22 cellular contexts compared by ENCODE assay signal in the genomic region with DNA sequence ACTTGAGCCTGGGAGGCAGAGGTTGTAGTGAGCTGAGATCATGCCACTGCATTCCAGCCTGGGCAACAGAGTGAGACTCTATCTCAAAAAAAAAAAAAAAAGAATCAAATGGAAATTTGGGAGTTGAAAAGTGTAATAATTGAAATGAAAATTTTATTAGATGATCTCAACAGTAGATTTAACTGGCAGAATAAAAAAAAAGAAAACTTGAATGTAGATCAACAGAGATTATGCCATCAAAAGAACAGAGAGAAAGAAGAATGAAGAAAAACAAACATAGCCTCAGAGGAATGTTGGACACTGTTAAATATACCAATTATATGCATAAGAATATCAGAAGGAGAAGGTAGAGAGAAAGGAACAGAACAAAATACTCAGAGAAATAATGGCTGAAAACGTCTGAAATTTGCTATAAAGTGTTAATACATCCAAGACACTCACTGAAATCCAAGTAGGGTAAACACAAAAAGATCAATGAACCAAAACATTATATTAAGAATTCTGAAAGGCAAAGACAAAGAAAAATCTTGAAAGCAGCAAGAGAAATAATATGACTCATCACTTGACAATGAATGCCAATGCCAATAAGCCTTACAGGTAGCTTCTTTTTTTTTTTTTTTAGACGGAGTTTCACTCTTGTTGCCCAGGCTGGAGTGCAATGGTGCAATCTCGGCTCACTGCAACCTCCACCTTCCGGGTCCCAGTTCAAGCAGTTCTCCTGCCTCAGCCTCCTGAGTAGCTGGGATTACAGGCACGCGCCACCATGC. TPM values are rescaled to one million over a fixed set of nuclear protein-coding genes. Genes with fewer than 3 reads are reported as not detected.
DNase-seq lines count a peak whose midpoint lies in the region; ATAC-seq, FAIRE-seq and TF ChIP-seq lines count a peak whose summit lies in the region.
"Had no signal": no experiment of that assay in that cellular context is flagged by ENCODE, and none has a peak within 500 bp of the region (broad histone marks: within the 10 kb centered on the region; RNA-seq: fewer than 3 reads in every experiment).

No MANE protein-coding gene starts in this region.

- TF ChIP-seq RAD21 in HepG2 (CRISPR knock-in tag; IDR thresholded peaks at IDR 0.05), result no peak

- H3K27me3 Mint-ChIP-seq in T-helper 17 cell, result peaks cover 6% of the 10 kb centered on the region

- TF ChIP-seq CTCF in HepG2 (CRISPR knock-in tag; IDR thresholded peaks at IDR 0.05) (no peak), right lobe of liver (IDR thresholded peaks at IDR 0.05) (no peak), epithelial cell of esophagus (IDR thresholded peaks at IDR 0.05; ENCODE audit: insufficient read depth, low read depth, low read length, missing control alignments) (no peak), coronary artery (IDR thresholded peaks at IDR 0.05) (no peak), WERI-Rb-1 (IDR thresholded peaks at IDR 0.05; ENCODE audit: low read depth, low read length) (no peak)

- in situ Hi-C loops in HepG2 (cut with HindIII; ENCODE audit: extremely low pct_ligation_motif_present, low pct_unique_long_range_greater_than_20kb), result no loop called here

- TF ChIP-seq POLR2A in HepG2 (IDR thresholded peaks at IDR 0.05; ENCODE audit: insufficient read depth in 1 of 2, low read depth in 2 of 2, low read length in 2 of 2) (no peak), right lobe of liver (IDR thresholded peaks at IDR 0.05) (no peak)

- intact Hi-C loops in HepG2 (cut with micrococcal nuclease; ENCODE audit: unreplicated experiment) (no loop called here), right lobe of liver (cut with DNase I) (loop anchor here in 1 of 2 donors (10.0 kb wide), 1 partner anchor 267 kb away; no protein-coding TSS in a partner anchor)

- H3K36me3 ChIP-seq in HepG2 (replicated peaks in 1 of 2; ENCODE audit: control insufficient read depth in 1 of 2, insufficient read depth in 2 of 2, low read length in 2 of 2) (no peaks in the 10 kb centered on the region), right lobe of liver (no peaks in the 10 kb centered on the region), WERI-Rb-1 (no peaks in the 10 kb centered on the region)

- no peak overlapping the region for H3K4me3 ChIP-seq in HepG2 (replicated peaks in 1 of 3; ENCODE audit: insufficient read depth in 1 of 3, low read depth in 2 of 3, low read length in 3 of 3)
- H3K4me3 ChIP-seq in right lobe of liver, result no peak overlapping the region
- no peak overlapping the region for H3K4me3 ChIP-seq in epithelial cell of esophagus (ENCODE audit: low read length)
- no peak overlapping the region for H3K4me3 ChIP-seq in coronary artery
- H3K4me3 ChIP-seq in WERI-Rb-1 (ENCODE audit: low read depth, low read length), result no peak overlapping the region

- TF ChIP-seq EP300 in HepG2 (IDR thresholded peaks at IDR 0.05; ENCODE audit: low read depth in 2 of 2, low read length in 2 of 2) (no peak), HepG2 (CRISPR knock-in tag; IDR thresholded peaks at IDR 0.05; ENCODE audit: borderline replicate concordance) (no peak)

- FAIRE-seq in HepG2 (lab: Jason Lieb, UNC), result no peak
- FAIRE-seq: A204.1, G401.6, H54 had no signal

- H3K79me2 ChIP-seq in HepG2 (ENCODE audit: insufficient read depth, low read length), result no peaks in the 10 kb centered on the region

- H3K4me1 Mint-ChIP-seq in T-helper 17 cell, result no peaks in the 10 kb centered on the region

- DNase-seq in HepG2 (ENCODE audit: low spot score) (no peak), right lobe of liver (no peak), NCI-H226 (peak; percentile 18), epithelial cell of esophagus (ENCODE audit: low read depth) (peak; percentile 75), T-helper 17 cell (no peak), coronary artery (ENCODE audit: low spot score) (no peak), WERI-Rb-1 (no peak)
- DNase-seq: COR-L47, DMS79, NCI-H1092, NCI-H2107, NCI-H446, NCI-H748 treated with DMSO at 0.1 percent for 48 hours, SHP77 had no signal

- CTCF ChIA-PET in HepG2 (lab: Yijun Ruan, JAX; ENCODE audit: low intra/inter-chr PET ratio, low total read pairs), result no interaction called here

- no peak overlapping the region for H2AFZ ChIP-seq in HepG2 (ENCODE audit: low read length)

- no peaks in the 10 kb centered on the region for H3K36me3 Mint-ChIP-seq in T-helper 17 cell (ENCODE audit: low read depth)
- H3K36me3 Mint-ChIP-seq: CD14-positive monocyte had no signal

- no peak overlapping the region for H3K4me2 ChIP-seq in HepG2 (ENCODE audit: low read depth, low read length)

- H3K4me3 Mint-ChIP-seq in T-helper 17 cell, result no peak overlapping the region
- H3K4me3 Mint-ChIP-seq: CD14-positive monocyte, IgD-negative memory B cell had no signal

- H3K27ac ChIP-seq in HepG2 (ENCODE audit: extremely low read length, insufficient read depth, low read length) (no peak overlapping the region), right lobe of liver (no peak overlapping the region), coronary artery (no peak overlapping the region), WERI-Rb-1 (no peak overlapping the region)

- 26% methylated on average over 6 of the region's 6 CpGs for WGBS in HepG2 (ENCODE audit: low lambda C conversion rate)
- 60% methylated on average over 4 of the region's 6 CpGs for WGBS in right lobe of liver (ENCODE audit: insufficient coverage, low coverage, low lambda C conversion rate, missing lambda C conversion rate)

- H3K27me3 ChIP-seq in HepG2 (ENCODE audit: control insufficient read depth in 1 of 2, insufficient read depth in 2 of 2, low read length in 2 of 2), result no peaks in the 10 kb centered on the region
- no peaks in the 10 kb centered on the region for H3K27me3 ChIP-seq in right lobe of liver
- no peaks in the 10 kb centered on the region for H3K27me3 ChIP-seq in WERI-Rb-1 (ENCODE audit: insufficient read depth, low read depth, severe bottlenecking)

- H3K4me1 ChIP-seq in HepG2 (ENCODE audit: insufficient read depth, low read length), result peaks cover 17% of the 10 kb centered on the region
- no peaks in the 10 kb centered on the region for H3K4me1 ChIP-seq in right lobe of liver

- H3K9ac ChIP-seq in HepG2 (ENCODE audit: insufficient read depth, low read depth, low read length), result no peak overlapping the region

- no peaks in the 10 kb centered on the region for H4K20me1 ChIP-seq in HepG2 (ENCODE audit: insufficient read depth, low read length)

- POLR2A ChIA-PET in HepG2 (lab: Yijun Ruan, JAX), result no interaction called here

- ATAC-seq in HepG2 (no peak), right lobe of liver (no peak), GM21360 (IDR thresholded peaks at IDR 0.05; ENCODE audit: unreplicated experiment) (no peak), T-helper 17 cell (no peak)
- ATAC-seq: Panc1, SK-N-SH treated with all-trans-retinoic acid at 6 μM for 48 hours had no signal

- H3K9me3 ChIP-seq in HepG2 (ENCODE audit: low read length) (no peaks in the 10 kb centered on the region), right lobe of liver (no peaks in the 10 kb centered on the region), T-helper 17 cell (ENCODE audit: control insufficient read depth, low read length, poor library complexity, severe bottlenecking) (no peaks in the 10 kb centered on the region), WERI-Rb-1 (ENCODE audit: severe bottlenecking) (no peaks in the 10 kb centered on the region)

- BruUV-seq in HepG2 (replicated peaks; lab: Mats Ljungman, UMichigan), result no TSS peak

- no peak overlapping the region for H3K27ac Mint-ChIP-seq in T-helper 17 cell
- H3K27ac Mint-ChIP-seq: IgD-negative memory B cell had no signal

RNA-seq across cellular contexts. Expression of a gene that starts 14.6 kb away (rescaled TPM):
- total RNA-seq in HepG2 (2016; rRNA removed; fragmentation: Illumina TruSeq; extraction: Trizol) (38.6 and 45.0 TPM in 2 replicates), right lobe of liver (10 to 100 TPM; 10.1 to 18.1 (median 13.9) TPM), T-helper 17 cell (10 to 100 TPM; 17.1 to 24.3 TPM)
- 21.1 and 22.8 TPM in 2 replicates for total RNA-seq in HepG2 (2016; cell fraction: cytosol; rRNA removed; fragmentation: Illumina TruSeq; extraction: Trizol; ENCODE audit: low read depth)
- 40.9 and 43.5 TPM in 2 replicates for total RNA-seq in HepG2 (2016; cell fraction: insoluble cytoplasmic fraction; rRNA removed; fragmentation: Illumina TruSeq; extraction: Trizol)
- 31.1 and 33.1 TPM in 2 replicates for total RNA-seq in HepG2 (2016; cell fraction: membrane; rRNA removed; fragmentation: Illumina TruSeq; extraction: Trizol)
- 35.1 and 40.6 TPM in 2 replicates for total RNA-seq in HepG2 (2016; cell fraction: nucleus; rRNA removed; fragmentation: Illumina TruSeq; extraction: Trizol)
- 43.6 and 49.3 TPM in 2 replicates for polyA plus RNA-seq in HepG2 (2011; rRNA removed)
- polyA plus RNA-seq in HepG2 (2011; cell fraction: cytosol; rRNA removed), result 48.6 and 55.2 TPM in 2 replicates
- polyA plus RNA-seq in HepG2 (2011; cell fraction: nucleus; rRNA removed), result 27.3 and 28.8 TPM in 2 replicates
- 15.1 and 17.2 TPM in 2 replicates for polyA plus RNA-seq in HepG2 (2012)
- 15.9 and 19.1 TPM in 2 replicates for polyA plus RNA-seq in HepG2 (2016; cell fraction: cytosol; fragmentation: Illumina TruSeq; extraction: Trizol; ENCODE audit: low read depth)
- 46.8 and 48.4 TPM in 2 replicates for polyA plus RNA-seq in HepG2 (2016; cell fraction: insoluble cytoplasmic fraction; fragmentation: Illumina TruSeq; extraction: Trizol; ENCODE audit: low read depth)
- polyA plus RNA-seq in HepG2 (2016; cell fraction: membrane; fragmentation: Illumina TruSeq; extraction: Trizol; ENCODE audit: low read depth), result 23.9 and 24.2 TPM in 2 replicates
- 63.6 and 69.2 TPM in 2 replicates for polyA plus RNA-seq in HepG2 (2016; cell fraction: nucleus; fragmentation: Illumina TruSeq; extraction: Trizol; ENCODE audit: insufficient read depth, low read depth)
- 60.8 and 110 TPM in 2 replicates for polyA minus RNA-seq in HepG2 (2011; rRNA and poly(A)+ RNA removed; ENCODE audit: low replicate concordance)
- polyA minus RNA-seq in HepG2 (2011; cell fraction: cytosol; rRNA and poly(A)+ RNA removed), result 12.7 and 18.2 TPM in 2 replicates
- polyA minus RNA-seq in HepG2 (2011; cell fraction: nucleus; rRNA and poly(A)+ RNA removed), result 49.6 and 56.1 TPM in 2 replicates

RNA-seq across cellular contexts. Expression of a gene that starts 50.5 kb away (rescaled TPM):
- total RNA-seq in HepG2 (2016; rRNA removed; fragmentation: Illumina TruSeq; extraction: Trizol), result 0.07 TPM in 1 of 2 replicates, not detected in the other
- total RNA-seq in HepG2 (2016; cell fraction: cytosol; rRNA removed; fragmentation: Illumina TruSeq; extraction: Trizol; ENCODE audit: low read depth), result not detected in 2 replicates
- 0.11 TPM in 1 of 2 replicates, not detected in the other for total RNA-seq in HepG2 (2016; cell fraction: insoluble cytoplasmic fraction; rRNA removed; fragmentation: Illumina TruSeq; extraction: Trizol)
- not detected in 2 replicates for total RNA-seq in HepG2 (2016; cell fraction: membrane; rRNA removed; fragmentation: Illumina TruSeq; extraction: Trizol)
- total RNA-seq in HepG2 (2016; cell fraction: nucleus; rRNA removed; fragmentation: Illumina TruSeq; extraction: Trizol), result 0.25 and 0.37 TPM in 2 replicates
- polyA plus RNA-seq in HepG2 (2011; rRNA removed), result 0.10 and 0.15 TPM in 2 replicates
- polyA plus RNA-seq in HepG2 (2011; cell fraction: cytosol; rRNA removed), result 0.05 and 0.06 TPM in 2 replicates
- polyA plus RNA-seq in HepG2 (2011; cell fraction: nucleus; rRNA removed), result 0.11 and 0.23 TPM in 2 replicates
- polyA plus RNA-seq in HepG2 (2012), result 0.08 and 0.20 TPM in 2 replicates
- not detected in 2 replicates for polyA plus RNA-seq in HepG2 (2016; cell fraction: cytosol; fragmentation: Illumina TruSeq; extraction: Trizol; ENCODE audit: low read depth)
- not detected in 2 replicates for polyA plus RNA-seq in HepG2 (2016; cell fraction: insoluble cytoplasmic fraction; fragmentation: Illumina TruSeq; extraction: Trizol; ENCODE audit: low read depth)
- polyA plus RNA-seq in HepG2 (2016; cell fraction: membrane; fragmentation: Illumina TruSeq; extraction: Trizol; ENCODE audit: low read depth), result 0.11 TPM in 1 of 2 replicates, not detected in the other
- not detected in 2 replicates for polyA plus RNA-seq in HepG2 (2016; cell fraction: nucleus; fragmentation: Illumina TruSeq; extraction: Trizol; ENCODE audit: insufficient read depth, low read depth)
- polyA minus RNA-seq in HepG2 (2011; rRNA and poly(A)+ RNA removed; ENCODE audit: low replicate concordance), result 0.08 and 0.75 TPM in 2 replicates
- not detected in 2 replicates for polyA minus RNA-seq in HepG2 (2011; cell fraction: cytosol; rRNA and poly(A)+ RNA removed)
- polyA minus RNA-seq in HepG2 (2011; cell fraction: nucleus; rRNA and poly(A)+ RNA removed), result 0.90 and 1.2 TPM in 2 replicates
- under 1 TPM in 5 of 6 experiments, not detected in 1; 0.18 to 0.39 (median 0.25) TPM for total RNA-seq in right lobe of liver
- total RNA-seq in T-helper 17 cell, result under 1 TPM; 0.21 to 0.35 TPM
- polyA plus RNA-seq: CD14-positive monocyte had no signal

RNA-seq across cellular contexts. Expression of a gene that starts 52.4 kb away (rescaled TPM):
- total RNA-seq in HepG2 (2016; rRNA removed; fragmentation: Illumina TruSeq; extraction: Trizol) (24.0 and 53.3 TPM in 2 replicates), right lobe of liver (10 to 100 TPM; 48.8 to 85.1 (median 78.9) TPM), T-helper 17 cell (10 to 100 TPM; 78.5 to 81.9 TPM)
- 52.3 and 54.3 TPM in 2 replicates for total RNA-seq in HepG2 (2016; cell fraction: cytosol; rRNA removed; fragmentation: Illumina TruSeq; extraction: Trizol; ENCODE audit: low read depth)
- 21.9 and 52.8 TPM in 2 replicates for total RNA-seq in HepG2 (2016; cell fraction: insoluble cytoplasmic fraction; rRNA removed; fragmentation: Illumina TruSeq; extraction: Trizol)
- total RNA-seq in HepG2 (2016; cell fraction: membrane; rRNA removed; fragmentation: Illumina TruSeq; extraction: Trizol), result 34.5 and 35.0 TPM in 2 replicates
- 54.5 and 63.6 TPM in 2 replicates for total RNA-seq in HepG2 (2016; cell fraction: nucleus; rRNA removed; fragmentation: Illumina TruSeq; extraction: Trizol)
- polyA plus RNA-seq in HepG2 (2011; rRNA removed), result 40.4 and 58.7 TPM in 2 replicates
- 31.5 and 35.0 TPM in 2 replicates for polyA plus RNA-seq in HepG2 (2011; cell fraction: cytosol; rRNA removed)
- polyA plus RNA-seq in HepG2 (2011; cell fraction: nucleus; rRNA removed), result 134 and 142 TPM in 2 replicates
- 70.2 and 73.6 TPM in 2 replicates for polyA plus RNA-seq in HepG2 (2012)
- polyA plus RNA-seq in HepG2 (2016; cell fraction: cytosol; fragmentation: Illumina TruSeq; extraction: Trizol; ENCODE audit: low read depth), result 6.4 and 7.0 TPM in 2 replicates
- 18.1 and 20.4 TPM in 2 replicates for polyA plus RNA-seq in HepG2 (2016; cell fraction: insoluble cytoplasmic fraction; fragmentation: Illumina TruSeq; extraction: Trizol; ENCODE audit: low read depth)
- 15.1 and 16.0 TPM in 2 replicates for polyA plus RNA-seq in HepG2 (2016; cell fraction: membrane; fragmentation: Illumina TruSeq; extraction: Trizol; ENCODE audit: low read depth)
- 85.3 and 87.4 TPM in 2 replicates for polyA plus RNA-seq in HepG2 (2016; cell fraction: nucleus; fragmentation: Illumina TruSeq; extraction: Trizol; ENCODE audit: insufficient read depth, low read depth)
- polyA minus RNA-seq in HepG2 (2011; rRNA and poly(A)+ RNA removed; ENCODE audit: low replicate concordance), result 122 and 226 TPM in 2 replicates
- polyA minus RNA-seq in HepG2 (2011; cell fraction: cytosol; rRNA and poly(A)+ RNA removed), result 53.2 and 65.6 TPM in 2 replicates
- polyA minus RNA-seq in HepG2 (2011; cell fraction: nucleus; rRNA and poly(A)+ RNA removed), result 49.2 and 66.6 TPM in 2 replicates

Comparison
In these comparisons a context has a peak if more than half of its experiments do, and no peak if none do; other contexts are left out.
1. DNase-seq: peak in NCI-H226 (single experiment) and epithelial cell of esophagus (single experiment); none in HepG2 (single experiment), right lobe of liver (0 of 3), T-helper 17 cell (0 of 3), coronary artery (single experiment) and WERI-Rb-1 (single experiment).